Comparison of ENCODE assay signal across 1 cellular context in the genomic region with DNA sequence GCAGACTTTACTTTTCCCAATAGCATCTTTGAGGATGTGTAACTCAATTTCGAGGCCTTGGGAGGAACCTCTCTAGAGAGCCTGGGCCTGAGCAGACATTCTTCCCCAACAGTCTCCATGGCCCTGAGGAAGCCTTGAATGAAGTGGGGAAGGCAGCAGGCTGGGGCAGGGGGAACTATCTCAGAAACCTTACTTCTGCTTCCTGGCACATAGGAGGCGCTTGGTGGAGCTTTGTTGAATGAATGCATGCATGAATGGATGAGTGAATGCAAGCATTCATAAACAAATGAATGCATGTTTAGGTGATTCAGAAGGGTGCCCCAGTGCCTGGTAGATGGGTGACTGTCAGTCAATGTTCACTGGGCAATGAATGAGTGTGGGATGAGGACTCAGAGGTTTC.
A peak's percentile ranks its signal among the peaks of the same experiment; 100 is the strongest.
TF ChIP-seq lines count a peak whose summit lies in the region.

No MANE protein-coding gene starts in this region.

TF ChIP-seq in GM23338, 12 proteins besides CTCF, POLR2A, EP300 and RAD21:
- TF ChIP-seq, protein P1, sequence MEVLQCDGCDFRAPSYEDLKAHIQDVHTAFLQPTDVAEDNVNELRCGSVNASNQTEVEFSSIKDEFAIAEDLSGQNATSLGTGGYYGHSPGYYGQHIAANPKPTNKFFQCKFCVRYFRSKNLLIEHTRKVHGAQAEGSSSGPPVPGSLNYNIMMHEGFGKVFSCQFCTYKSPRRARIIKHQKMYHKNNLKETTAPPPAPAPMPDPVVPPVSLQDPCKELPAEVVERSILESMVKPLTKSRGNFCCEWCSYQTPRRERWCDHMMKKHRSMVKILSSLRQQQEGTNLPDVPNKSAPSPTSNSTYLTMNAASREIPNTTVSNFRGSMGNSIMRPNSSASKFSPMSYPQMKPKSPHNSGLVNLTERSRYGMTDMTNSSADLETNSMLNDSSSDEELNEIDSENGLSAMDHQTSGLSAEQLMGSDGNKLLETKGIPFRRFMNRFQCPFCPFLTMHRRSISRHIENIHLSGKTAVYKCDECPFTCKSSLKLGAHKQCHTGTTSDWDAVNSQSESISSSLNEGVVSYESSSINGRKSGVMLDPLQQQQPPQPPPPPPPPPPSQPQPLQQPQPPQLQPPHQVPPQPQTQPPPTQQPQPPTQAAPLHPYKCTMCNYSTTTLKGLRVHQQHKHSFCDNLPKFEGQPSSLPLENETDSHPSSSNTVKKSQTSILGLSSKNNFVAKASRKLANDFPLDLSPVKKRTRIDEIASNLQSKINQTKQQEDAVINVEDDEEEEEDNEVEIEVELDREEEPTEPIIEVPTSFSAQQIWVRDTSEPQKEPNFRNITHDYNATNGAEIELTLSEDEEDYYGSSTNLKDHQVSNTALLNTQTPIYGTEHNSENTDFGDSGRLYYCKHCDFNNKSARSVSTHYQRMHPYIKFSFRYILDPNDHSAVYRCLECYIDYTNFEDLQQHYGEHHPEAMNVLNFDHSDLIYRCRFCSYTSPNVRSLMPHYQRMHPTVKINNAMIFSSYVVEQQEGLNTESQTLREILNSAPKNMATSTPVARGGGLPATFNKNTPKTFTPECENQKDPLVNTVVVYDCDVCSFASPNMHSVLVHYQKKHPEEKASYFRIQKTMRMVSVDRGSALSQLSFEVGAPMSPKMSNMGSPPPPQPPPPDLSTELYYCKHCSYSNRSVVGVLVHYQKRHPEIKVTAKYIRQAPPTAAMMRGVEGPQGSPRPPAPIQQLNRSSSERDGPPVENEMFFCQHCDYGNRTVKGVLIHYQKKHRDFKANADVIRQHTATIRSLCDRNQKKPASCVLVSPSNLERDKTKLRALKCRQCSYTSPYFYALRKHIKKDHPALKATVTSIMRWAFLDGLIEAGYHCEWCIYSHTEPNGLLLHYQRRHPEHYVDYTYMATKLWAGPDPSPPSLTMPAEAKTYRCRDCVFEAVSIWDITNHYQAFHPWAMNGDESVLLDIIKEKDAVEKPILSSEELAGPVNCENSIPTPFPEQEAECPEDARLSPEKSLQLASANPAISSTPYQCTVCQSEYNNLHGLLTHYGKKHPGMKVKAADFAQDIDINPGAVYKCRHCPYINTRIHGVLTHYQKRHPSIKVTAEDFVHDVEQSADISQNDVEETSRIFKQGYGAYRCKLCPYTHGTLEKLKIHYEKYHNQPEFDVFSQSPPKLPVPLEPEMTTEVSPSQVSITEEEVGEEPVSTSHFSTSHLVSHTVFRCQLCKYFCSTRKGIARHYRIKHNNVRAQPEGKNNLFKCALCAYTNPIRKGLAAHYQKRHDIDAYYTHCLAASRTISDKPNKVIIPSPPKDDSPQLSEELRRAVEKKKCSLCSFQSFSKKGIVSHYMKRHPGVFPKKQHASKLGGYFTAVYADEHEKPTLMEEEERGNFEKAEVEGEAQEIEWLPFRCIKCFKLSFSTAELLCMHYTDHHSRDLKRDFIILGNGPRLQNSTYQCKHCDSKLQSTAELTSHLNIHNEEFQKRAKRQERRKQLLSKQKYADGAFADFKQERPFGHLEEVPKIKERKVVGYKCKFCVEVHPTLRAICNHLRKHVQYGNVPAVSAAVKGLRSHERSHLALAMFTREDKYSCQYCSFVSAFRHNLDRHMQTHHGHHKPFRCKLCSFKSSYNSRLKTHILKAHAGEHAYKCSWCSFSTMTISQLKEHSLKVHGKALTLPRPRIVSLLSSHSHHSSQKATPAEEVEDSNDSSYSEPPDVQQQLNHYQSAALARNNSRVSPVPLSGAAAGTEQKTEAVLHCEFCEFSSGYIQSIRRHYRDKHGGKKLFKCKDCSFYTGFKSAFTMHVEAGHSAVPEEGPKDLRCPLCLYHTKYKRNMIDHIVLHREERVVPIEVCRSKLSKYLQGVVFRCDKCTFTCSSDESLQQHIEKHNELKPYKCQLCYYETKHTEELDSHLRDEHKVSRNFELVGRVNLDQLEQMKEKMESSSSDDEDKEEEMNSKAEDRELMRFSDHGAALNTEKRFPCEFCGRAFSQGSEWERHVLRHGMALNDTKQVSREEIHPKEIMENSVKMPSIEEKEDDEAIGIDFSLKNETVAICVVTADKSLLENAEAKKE (CRISPR knock-in tag; IDR thresholded peaks at IDR 0.05) = 0 out of 2 replicates have a peak, but pooled peaks have one; percentile 41
- TF ChIP-seq STAT1 (IDR thresholded peaks at IDR 0.05; ENCODE audit: unreplicated experiment) = no peak
